8 cellular contexts compared by ENCODE assay signal in genomic region chr2:148875387-148876051, GRCh38. TPM values are rescaled to one million over a fixed set of nuclear protein-coding genes. Genes with fewer than 3 reads are reported as not detected.
DNase-seq lines count a peak whose midpoint lies in the region; ATAC-seq, FAIRE-seq and TF ChIP-seq lines count a peak whose summit lies in the region.

No MANE protein-coding gene starts in this region.

- no peaks in the 10 kb centered on the region for H3K79me2 ChIP-seq in SK-N-SH (ENCODE audit: insufficient read depth)

- no peak for TF ChIP-seq EP300 in A549 (IDR thresholded peaks at IDR 0.05)
- TF ChIP-seq EP300 in SK-N-SH (IDR thresholded peaks at IDR 0.05; ENCODE audit: borderline replicate concordance in 1 of 2, low read depth in 1 of 2, low read length in 1 of 2), result no peak

- no peak for TF ChIP-seq CTCF in A549 (IDR thresholded peaks at IDR 0.05)
- TF ChIP-seq CTCF in GM13976 (IDR thresholded peaks at IDR 0.05; ENCODE audit: borderline replicate concordance, control extremely low read depth, extremely low read depth, insufficient read depth, missing control alignments), result no peak
- TF ChIP-seq CTCF in SK-N-SH (IDR thresholded peaks at IDR 0.05), result no peak
- no peak for TF ChIP-seq CTCF in foreskin keratinocyte (conservative IDR thresholded peaks at IDR 0.05)

- no peak for TF ChIP-seq RAD21 in A549 (conservative IDR thresholded peaks at IDR 0.05 in 1 of 2, IDR thresholded peaks at IDR 0.05 in 1 of 2)
- no peak for TF ChIP-seq RAD21 in SK-N-SH (IDR thresholded peaks at IDR 0.05; ENCODE audit: low read length)

- no peaks in the 10 kb centered on the region for H3K36me3 ChIP-seq in SK-N-SH (replicated peaks in 1 of 2; ENCODE audit: control insufficient read depth in 1 of 2, insufficient read depth in 2 of 2, low read length in 1 of 2)

- FAIRE-seq in A549 (lab: Jason Lieb, UNC), result no peak

- DNase-seq in A549 (ENCODE audit: low read depth in 1 of 2, low spot score in 1 of 2), result no peak
- peak; percentile 48 for DNase-seq in GM13976 (ENCODE audit: low spot score)
- DNase-seq in SK-N-SH, result peak; percentile 68
- DNase-seq in foreskin keratinocyte, result no peak
- no peak for DNase-seq in skeletal muscle cell (ENCODE audit: low read depth)
- no peak for DNase-seq in DMS79 (lab: John Stamatoyannopoulos, UW)
- no peak for DNase-seq in SK-N-DZ (ENCODE audit: low spot score)

- WGBS in A549 (ENCODE audit: missing lambda C conversion rate), result 8% methylated on average over 2 of the region's 74 CpGs
- 2% methylated on average over 32 of the region's 74 CpGs for WGBS in SK-N-SH (ENCODE audit: low lambda C conversion rate)

- peak overlapping the region in 1 of 2 experiments; percentile 60; a peak in 2 of 6 replicates for H3K27ac ChIP-seq in A549
- H3K27ac ChIP-seq in SK-N-SH (ENCODE audit: low read depth in 2 of 2, low read length in 1 of 2), result peak overlapping the region in 1 of 2 experiments; percentile 81; a peak in 2 of 4 replicates
- no peak overlapping the region for H3K27ac ChIP-seq in foreskin keratinocyte

- no peak for TF ChIP-seq POLR2A in A549 (IDR thresholded peaks at IDR 0.05; ENCODE audit: low read length)

- H3K27me3 ChIP-seq in SK-N-SH (ENCODE audit: insufficient read depth) (no peaks in the 10 kb centered on the region), foreskin keratinocyte (peaks cover 54% of the 10 kb centered on the region)

- H3K4me2 ChIP-seq in A549, result peak overlapping the region; percentile 98
- H3K4me2 ChIP-seq in SK-N-SH, result peak overlapping the region; percentile 80

- H3K9me3 ChIP-seq in A549, result 0 out of 3 replicates have a peak, but pooled peaks cover 5% of the 10 kb centered on the region
- H3K9me3 ChIP-seq in SK-N-SH, result no peaks in the 10 kb centered on the region

- POLR2A ChIA-PET in A549 (lab: Yijun Ruan, JAX) (no interaction called here), SK-N-SH (lab: Yijun Ruan, JAX) (interaction anchor here (0.7 to 1.4 kb wide), 3 partner anchors 95 to 232 kb away, joined by 3 read pairs; no protein-coding TSS in a partner anchor)

- CTCF ChIA-PET in A549 (lab: Yijun Ruan, JAX), result no interaction called here
- CTCF ChIA-PET in SK-N-SH (lab: Yijun Ruan, JAX), result interaction anchor here (0.6 kb wide), 1 partner anchor 101 kb away, joined by 3 read pairs; no protein-coding TSS in a partner anchor

- in situ Hi-C loops in GM13976 (cut with MboI; ENCODE audit: low sequenced_read_pairs, unreplicated experiment), result no loop called here

- H2AFZ ChIP-seq in SK-N-SH (ENCODE audit: low read depth), result peak overlapping the region; percentile 81; the same call in 1 of the 2 replicates

- peak overlapping the region; percentile 35; the same call in 1 of the 2 replicates for H3K9ac ChIP-seq in SK-N-SH

- H3K4me3 ChIP-seq in A549 (peak overlapping the region; percentile 59), SK-N-SH (ENCODE audit: low read depth in 2 of 2, low read length in 1 of 2) (peak overlapping the region; percentile 59 to 64), skeletal muscle cell (ENCODE audit: low read depth, low read length) (peak overlapping the region; percentile 44)

- ATAC-seq in A549 (peak; percentile 68 to 69; a peak in 5 of 6 replicates), HG02798 (IDR thresholded peaks at IDR 0.05; ENCODE audit: poor library complexity, unreplicated experiment) (peak; percentile 32), foreskin keratinocyte (peak; percentile 47)

- no peaks in the 10 kb centered on the region for H3K9me2 ChIP-seq in SK-N-SH

- H3K4me1 ChIP-seq in A549 (peaks cover 11% of the 10 kb centered on the region), SK-N-SH (ENCODE audit: control insufficient read depth in 1 of 2, insufficient read depth in 2 of 2, low read depth in 1 of 2, low read length in 1 of 2) (peaks cover 0 to 9% of the 10 kb centered on the region in 2 experiments; a peak in 1 of 4 replicates), foreskin keratinocyte (no peaks in the 10 kb centered on the region)

- H4K20me1 ChIP-seq in SK-N-SH (ENCODE audit: insufficient read depth), result no peaks in the 10 kb centered on the region

- H3F3A ChIP-seq in SK-N-SH (replicated peaks; ENCODE audit: insufficient read depth), result peaks cover 7% of the 10 kb centered on the region

TF ChIP-seq in A549, 52 proteins besides CTCF, POLR2A, EP300 and RAD21 (continues in another document):
- TF ChIP-seq CEBPB (IDR thresholded peaks at IDR 0.05), result no peak
- no peak for TF ChIP-seq RNF2 (IDR thresholded peaks at IDR 0.05; ENCODE audit: borderline replicate concordance, low read depth)
- TF ChIP-seq, protein P1, sequence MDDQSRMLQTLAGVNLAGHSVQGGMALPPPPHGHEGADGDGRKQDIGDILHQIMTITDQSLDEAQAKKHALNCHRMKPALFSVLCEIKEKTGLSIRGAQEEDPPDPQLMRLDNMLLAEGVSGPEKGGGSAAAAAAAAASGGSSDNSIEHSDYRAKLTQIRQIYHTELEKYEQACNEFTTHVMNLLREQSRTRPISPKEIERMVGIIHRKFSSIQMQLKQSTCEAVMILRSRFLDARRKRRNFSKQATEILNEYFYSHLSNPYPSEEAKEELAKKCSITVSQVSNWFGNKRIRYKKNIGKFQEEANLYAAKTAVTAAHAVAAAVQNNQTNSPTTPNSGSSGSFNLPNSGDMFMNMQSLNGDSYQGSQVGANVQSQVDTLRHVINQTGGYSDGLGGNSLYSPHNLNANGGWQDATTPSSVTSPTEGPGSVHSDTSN (IDR thresholded peaks at IDR 0.05), result no peak
- TF ChIP-seq NR3C1 (IDR thresholded peaks at IDR 0.05), result no peak
- TF ChIP-seq HOXB5 (CRISPR knock-in tag; IDR thresholded peaks at IDR 0.05), result no peak
- no peak for TF ChIP-seq ELK1 (IDR thresholded peaks at IDR 0.05; ENCODE audit: low read depth, low read length)
- no peak for TF ChIP-seq MYC (IDR thresholded peaks at IDR 0.05; ENCODE audit: borderline replicate concordance, low read length)
- no peak for TF ChIP-seq HOXA7 (CRISPR knock-in tag; IDR thresholded peaks at IDR 0.05)
- TF ChIP-seq TFCP2L1 (CRISPR knock-in tag; IDR thresholded peaks at IDR 0.05), result no peak
- no peak for TF ChIP-seq RCOR1 (IDR thresholded peaks at IDR 0.05; ENCODE audit: low read depth, low read length)
- TF ChIP-seq PHF8 (IDR thresholded peaks at IDR 0.05; ENCODE audit: borderline replicate concordance, low read depth), result no peak
- TF ChIP-seq ZSCAN20 (CRISPR knock-in tag; IDR thresholded peaks at IDR 0.05), result no peak

TF ChIP-seq in SK-N-SH, 30 proteins besides CTCF, POLR2A, EP300 and RAD21:
- no peak for TF ChIP-seq FOXJ3 (CRISPR knock-in tag; IDR thresholded peaks at IDR 0.05)
- no peak for TF ChIP-seq TEAD4 (IDR thresholded peaks at IDR 0.05; ENCODE audit: borderline replicate concordance, insufficient read depth)
- TF ChIP-seq FOSL2 (IDR thresholded peaks at IDR 0.05; ENCODE audit: borderline replicate concordance, low read depth), result no peak
- TF ChIP-seq, protein P2, sequence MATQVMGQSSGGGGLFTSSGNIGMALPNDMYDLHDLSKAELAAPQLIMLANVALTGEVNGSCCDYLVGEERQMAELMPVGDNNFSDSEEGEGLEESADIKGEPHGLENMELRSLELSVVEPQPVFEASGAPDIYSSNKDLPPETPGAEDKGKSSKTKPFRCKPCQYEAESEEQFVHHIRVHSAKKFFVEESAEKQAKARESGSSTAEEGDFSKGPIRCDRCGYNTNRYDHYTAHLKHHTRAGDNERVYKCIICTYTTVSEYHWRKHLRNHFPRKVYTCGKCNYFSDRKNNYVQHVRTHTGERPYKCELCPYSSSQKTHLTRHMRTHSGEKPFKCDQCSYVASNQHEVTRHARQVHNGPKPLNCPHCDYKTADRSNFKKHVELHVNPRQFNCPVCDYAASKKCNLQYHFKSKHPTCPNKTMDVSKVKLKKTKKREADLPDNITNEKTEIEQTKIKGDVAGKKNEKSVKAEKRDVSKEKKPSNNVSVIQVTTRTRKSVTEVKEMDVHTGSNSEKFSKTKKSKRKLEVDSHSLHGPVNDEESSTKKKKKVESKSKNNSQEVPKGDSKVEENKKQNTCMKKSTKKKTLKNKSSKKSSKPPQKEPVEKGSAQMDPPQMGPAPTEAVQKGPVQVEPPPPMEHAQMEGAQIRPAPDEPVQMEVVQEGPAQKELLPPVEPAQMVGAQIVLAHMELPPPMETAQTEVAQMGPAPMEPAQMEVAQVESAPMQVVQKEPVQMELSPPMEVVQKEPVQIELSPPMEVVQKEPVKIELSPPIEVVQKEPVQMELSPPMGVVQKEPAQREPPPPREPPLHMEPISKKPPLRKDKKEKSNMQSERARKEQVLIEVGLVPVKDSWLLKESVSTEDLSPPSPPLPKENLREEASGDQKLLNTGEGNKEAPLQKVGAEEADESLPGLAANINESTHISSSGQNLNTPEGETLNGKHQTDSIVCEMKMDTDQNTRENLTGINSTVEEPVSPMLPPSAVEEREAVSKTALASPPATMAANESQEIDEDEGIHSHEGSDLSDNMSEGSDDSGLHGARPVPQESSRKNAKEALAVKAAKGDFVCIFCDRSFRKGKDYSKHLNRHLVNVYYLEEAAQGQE (IDR thresholded peaks at IDR 0.05; ENCODE audit: low read depth, low read length), result no peak
- TF ChIP-seq, protein P3, sequence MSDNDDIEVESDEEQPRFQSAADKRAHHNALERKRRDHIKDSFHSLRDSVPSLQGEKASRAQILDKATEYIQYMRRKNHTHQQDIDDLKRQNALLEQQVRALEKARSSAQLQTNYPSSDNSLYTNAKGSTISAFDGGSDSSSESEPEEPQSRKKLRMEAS (IDR thresholded peaks at IDR 0.05; ENCODE audit: low read depth), result no peak
- TF ChIP-seq MXI1 (IDR thresholded peaks at IDR 0.05; ENCODE audit: low read depth, low read length), result no peak
- TF ChIP-seq USF2 (IDR thresholded peaks at IDR 0.05; ENCODE audit: borderline replicate concordance, low read depth, low read length), result no peak

RNA-seq across cellular contexts. Expression of gene KIF5C, which starts 0.5 kb away (rescaled TPM):
- polyA plus RNA-seq in A549 (2011; rRNA removed) (0.30 and 0.66 TPM in 2 replicates), A549 (2017; fragmentation: RNase III; extraction: RNeasy Plus Mini Kit Qiagen cat#74134 plus additional on column Dnase treatment) (0.27 to 0.32 TPM (median 0.28 TPM) in 3 replicates), SK-N-SH (2012; rRNA removed) (3.9 and 4.7 TPM in 2 replicates), foreskin keratinocyte (0.02 and 0.04 TPM in 2 replicates)
- 0.11 and 0.13 TPM in 2 replicates for polyA plus RNA-seq in A549 (2012; cell fraction: cytosol; rRNA removed)
- polyA plus RNA-seq in A549 (2012; cell fraction: nucleus; rRNA removed), result 0.11 and 0.16 TPM in 2 replicates
- 0.83 and 1.0 TPM in 2 replicates for polyA minus RNA-seq in A549 (2011; rRNA and poly(A)+ RNA removed)
- polyA plus RNA-seq in SK-N-SH (2012; cell fraction: cytosol; rRNA removed), result 4.6 and 5.1 TPM in 2 replicates
- 3.3 and 4.8 TPM in 2 replicates for polyA plus RNA-seq in SK-N-SH (2012; cell fraction: nucleus; rRNA removed)
- total RNA-seq in foreskin keratinocyte, result 0.07 and 0.11 TPM in 2 replicates
- polyA plus RNA-seq in SK-N-DZ (2014; cell fraction: cytosol; rRNA removed), result 50.0 and 52.0 TPM in 2 replicates
- polyA plus RNA-seq in SK-N-DZ (2014; cell fraction: nucleus; rRNA removed), result 55.4 and 70.4 TPM in 2 replicates

Comparison
In these comparisons a context has a peak if more than half of its experiments do, and no peak if none do; other contexts are left out.
1. DNase-seq: peak in GM13976 (single experiment) and SK-N-SH (single experiment); none in A549 (0 of 2), foreskin keratinocyte (0 of 2), skeletal muscle cell (single experiment), DMS79 (single experiment) and SK-N-DZ (single experiment).
2. Peak in every context shown above with its lines, with median percentiles within 50 percentile points of each other: ATAC-seq and H3K4me3 ChIP-seq.